ENCODE assay signal across 11 cellular contexts in the genomic region with DNA sequence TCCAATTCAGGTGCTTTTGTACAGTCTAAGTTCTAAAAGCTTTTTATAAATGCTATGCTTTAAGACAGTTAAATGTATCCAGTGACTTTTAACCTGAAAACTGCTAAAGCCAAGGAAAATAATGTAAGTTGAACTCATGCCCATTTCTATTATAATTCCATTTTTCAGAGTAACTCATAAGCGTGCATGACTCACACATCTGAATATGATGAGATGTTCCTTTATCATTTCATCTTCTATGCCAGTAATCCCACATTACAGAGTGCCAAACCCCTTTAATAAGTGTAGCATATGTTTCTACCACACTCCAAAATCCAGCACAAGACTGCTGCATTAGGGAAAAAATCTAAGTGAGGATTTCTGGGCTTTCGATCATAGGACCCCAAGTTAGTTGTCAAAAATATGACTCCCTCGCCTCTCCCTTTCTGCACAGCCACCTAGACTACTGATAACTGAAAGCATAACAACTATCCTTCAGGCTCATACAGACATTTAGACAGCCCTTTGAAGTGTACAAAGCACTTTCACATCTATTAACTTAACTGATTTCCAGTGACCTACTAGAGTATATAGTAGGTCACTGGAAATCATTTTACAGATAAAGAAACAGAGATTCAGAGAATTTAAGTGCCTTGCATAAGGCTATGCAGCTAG. TPM values are rescaled to one million over a fixed set of nuclear protein-coding genes. Genes with fewer than 3 reads are reported as not detected.
DNase-seq lines count a peak whose midpoint lies in the region; ATAC-seq and TF ChIP-seq lines count a peak whose summit lies in the region.
"Had no signal": no experiment of that assay in that cellular context is flagged by ENCODE, and none has a peak within 500 bp of the region (broad histone marks: within the 10 kb centered on the region; RNA-seq: fewer than 3 reads in every experiment).

No MANE protein-coding gene starts in this region.

- no peak for TF ChIP-seq CTCF in omental fat pad (IDR thresholded peaks at IDR 0.05)

- peak; percentile 47 for DNase-seq in GM03348 (ENCODE audit: low spot score)
- DNase-seq in RPMI7951 (ENCODE audit: low read depth) = peak; percentile 12
- no peak for DNase-seq in effector memory CD8-positive, alpha-beta T cell
- DNase-seq in omental fat pad (ENCODE audit: low spot score) = no peak
- no peak for DNase-seq in HT-29 (ENCODE audit: low spot score)
- DNase-seq in DMS53 treated with DMSO at 0.1 percent for 48 hours (lab: John Stamatoyannopoulos, UW; ENCODE audit: unreplicated experiment) = no peak
- DNase-seq: activated CD4-positive, alpha-beta T cell treated with anti-CD3 and anti-CD28 coated beads, Interleukin-2, amount 50 U/mL, for 4 hours; DMS 273 treated with DMSO at 0.1 percent for 48 hours; midbrain; NCI-H2171 treated with DMSO at 0.1 percent for 48 hours had no signal

- peak overlapping the region; percentile 50 to 64 for H3K4me3 Mint-ChIP-seq in effector memory CD8-positive, alpha-beta T cell

- H3K36me3 Mint-ChIP-seq in effector memory CD8-positive, alpha-beta T cell (ENCODE audit: insufficient read depth) = peaks cover 22% of the 10 kb centered on the region

- H3K27ac Mint-ChIP-seq in effector memory CD8-positive, alpha-beta T cell = peak overlapping the region; percentile 59 to 71

- no peaks in the 10 kb centered on the region for H3K9me3 Mint-ChIP-seq in effector memory CD8-positive, alpha-beta T cell

- ATAC-seq in effector memory CD8-positive, alpha-beta T cell (replicated peaks) = no peak
- ATAC-seq in omental fat pad (ENCODE audit: low FRiP score) (peak; percentile 63), HG02588 (IDR thresholded peaks at IDR 0.05; ENCODE audit: unreplicated experiment) (no peak)

- H3K27me3 Mint-ChIP-seq in effector memory CD8-positive, alpha-beta T cell = no peaks in the 10 kb centered on the region

- peaks cover 81 to 94% of the 10 kb centered on the region in 2 donors for H3K4me1 Mint-ChIP-seq in effector memory CD8-positive, alpha-beta T cell (ENCODE audit: low read depth in 2 of 2)

RNA-seq across cellular contexts. Expression of gene JAK1, which starts 45.3 kb away (rescaled TPM):
- total RNA-seq in RPMI7951 (2014; rRNA removed; shearing (Covaris generic)) = 59.0 and 72.1 TPM in 2 replicates
- total RNA-seq in omental fat pad = 100 to 1,000 TPM; 175 to 303 (median 204) TPM
- 20.2 and 29.1 TPM in 2 replicates for total RNA-seq in HT-29 (2014; rRNA removed; shearing (Covaris generic))

Comparison
In these comparisons a context has a peak if more than half of its experiments do, and no peak if none do; other contexts are left out.
1. DNase-seq: peak in GM03348 (single experiment) and RPMI7951 (single experiment); none in effector memory CD8-positive, alpha-beta T cell (0 of 3), omental fat pad (single experiment), HT-29 (single experiment) and DMS53 treated with DMSO at 0.1 percent for 48 hours (single experiment).